25 cellular contexts compared by ENCODE assay signal in the genomic region with DNA sequence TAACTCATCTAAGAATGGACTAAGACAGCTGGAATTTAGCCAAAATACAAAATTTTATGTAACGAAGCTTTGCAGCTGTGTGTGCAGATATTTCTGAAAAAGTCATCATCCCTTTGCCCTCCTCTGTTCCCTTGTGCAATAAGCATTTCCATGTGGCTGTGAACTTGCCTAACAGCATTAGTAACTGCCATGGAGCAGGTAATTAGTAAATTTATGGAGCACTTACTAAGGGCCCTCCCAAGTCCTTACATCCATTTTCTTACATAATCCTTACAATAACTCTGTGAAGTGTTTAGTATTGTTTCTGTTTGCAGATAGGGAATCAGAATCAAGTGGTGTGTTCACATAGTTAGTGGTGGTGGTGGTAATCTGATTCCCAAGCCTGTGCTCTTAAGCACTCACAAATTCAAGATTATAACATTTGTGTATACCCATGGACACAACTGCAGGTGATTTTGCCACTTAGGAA.
A peak's percentile ranks its signal among the peaks of the same experiment; 100 is the strongest.
DNase-seq lines count a peak whose midpoint lies in the region; ATAC-seq and TF ChIP-seq lines count a peak whose summit lies in the region.
"Had no signal": no experiment of that assay in that cellular context is flagged by ENCODE, and none has a peak within 500 bp of the region (broad histone marks: within the 10 kb centered on the region; RNA-seq: fewer than 3 reads in every experiment).

No MANE protein-coding gene starts in this region.

- no peak for TF ChIP-seq CTCF in dorsolateral prefrontal cortex (IDR thresholded peaks at IDR 0.05 in 54 of 56, conservative IDR thresholded peaks at IDR 0.05 in 2 of 56; ENCODE audit: low read depth in 1 of 56, partially characterized antibody in 56 of 56)

- ATAC-seq in left ventricle myocardium superior: peak; percentile 17
- no peak for ATAC-seq in Right ventricle myocardium superior (ENCODE audit: poor library complexity)
- no peak for ATAC-seq in HG02588 (IDR thresholded peaks at IDR 0.05; ENCODE audit: unreplicated experiment)
- ATAC-seq in GM18519 (IDR thresholded peaks at IDR 0.05; ENCODE audit: low FRiP score, unreplicated experiment): no peak
- ATAC-seq: left colon, natural killer cell had no signal

- DNase-seq in left ventricle myocardium superior (no peak), Right ventricle myocardium superior (no peak), NCI-H69 (lab: John Stamatoyannopoulos, UW) (peak; percentile 42), iris pigment epithelial cell (ENCODE audit: low read depth) (peak; percentile 47), dorsolateral prefrontal cortex (no peak)
- DNase-seq: activated CD4-positive, alpha-beta T cell treated with anti-CD3 and anti-CD28 coated beads, Interleukin-2, amount 50 U/mL, for 1 hour; activated naive CD8-positive, alpha-beta T cell treated with anti-CD3 and anti-CD28 coated beads, Interleukin-2, amount 10 ng/mL, durations not matched to agents 7 days and 5 days; CD4-positive, CD25-positive, alpha-beta regulatory T cell; DMS 273 treated with DMSO at 0.1 percent for 48 hours; GF-D8; H9; heart left ventricle; IMR-90; left colon; midbrain; natural killer cell; NCI-H146; NCI-H345; ovary had no signal

- intact Hi-C loops in left ventricle myocardium superior (cut with micrococcal nuclease) (no loop called here), Right ventricle myocardium superior (cut with DNase I) (no loop called here), dorsolateral prefrontal cortex (cut with DNase I) (no loop called here)

- H3K4me3 ChIP-seq in dorsolateral prefrontal cortex: no peak overlapping the region
- H3K4me3 ChIP-seq: coronary artery, heart left ventricle, ovary, right atrium auricular region, SK-N-MC had no signal

- no peak overlapping the region for H3K27ac ChIP-seq in dorsolateral prefrontal cortex
- H3K27ac ChIP-seq: coronary artery, heart left ventricle, ovary, SK-N-MC, VCaP had no signal

- no peaks in the 10 kb centered on the region for H3K27me3 ChIP-seq in dorsolateral prefrontal cortex
- H3K27me3 ChIP-seq: heart left ventricle, ovary, right atrium auricular region had no signal

Comparison
In these comparisons a context has a peak if more than half of its experiments do, and no peak if none do; other contexts are left out.
1. DNase-seq: peak in NCI-H69 (single experiment) and iris pigment epithelial cell (single experiment); none in left ventricle myocardium superior (single experiment), Right ventricle myocardium superior (single experiment) and dorsolateral prefrontal cortex (0 of 10).